1 cellular context compared by ENCODE assay signal in the genomic region with DNA sequence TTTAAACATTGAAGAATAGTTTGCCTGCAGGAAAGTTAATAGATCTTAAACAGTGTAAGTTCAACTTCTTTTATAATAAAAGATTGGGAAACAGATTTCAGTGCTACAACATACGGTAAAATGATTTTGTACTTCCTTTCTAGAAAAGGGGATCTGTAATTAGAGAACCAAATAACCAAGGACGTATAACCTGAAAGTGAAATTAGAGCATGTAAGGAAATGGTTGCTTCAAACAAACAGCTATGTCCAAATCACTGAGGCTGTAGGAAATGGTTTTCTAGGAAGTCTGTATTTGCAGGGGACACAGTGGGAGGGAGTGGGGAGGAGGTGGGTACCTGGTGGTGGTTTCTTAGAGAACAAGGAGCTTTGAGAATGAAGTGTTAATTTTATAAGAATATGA.
TF ChIP-seq lines count a peak whose summit lies in the region.

No MANE protein-coding gene starts in this region.

TF ChIP-seq in GM12878, 131 proteins besides CTCF, POLR2A, EP300 and RAD21:
- TF ChIP-seq ZNF384 (IDR thresholded peaks at IDR 0.05; ENCODE audit: borderline replicate concordance, low read depth, low read length) (no peak), ZBED1 (IDR thresholded peaks at IDR 0.05; ENCODE audit: borderline replicate concordance) (no peak), BMI1 (IDR thresholded peaks at IDR 0.05; ENCODE audit: borderline replicate concordance) (no peak), NFIC (IDR thresholded peaks at IDR 0.05; ENCODE audit: low read depth, low read length) (no peak), CBX3 (IDR thresholded peaks at IDR 0.05; ENCODE audit: borderline replicate concordance, low read depth) (no peak), SRF (IDR thresholded peaks at IDR 0.05; ENCODE audit: low read depth in 2 of 2, low read length in 2 of 2) (no peak), CREM (IDR thresholded peaks at IDR 0.05; ENCODE audit: low read depth) (no peak)
- TF ChIP-seq, protein P1, sequence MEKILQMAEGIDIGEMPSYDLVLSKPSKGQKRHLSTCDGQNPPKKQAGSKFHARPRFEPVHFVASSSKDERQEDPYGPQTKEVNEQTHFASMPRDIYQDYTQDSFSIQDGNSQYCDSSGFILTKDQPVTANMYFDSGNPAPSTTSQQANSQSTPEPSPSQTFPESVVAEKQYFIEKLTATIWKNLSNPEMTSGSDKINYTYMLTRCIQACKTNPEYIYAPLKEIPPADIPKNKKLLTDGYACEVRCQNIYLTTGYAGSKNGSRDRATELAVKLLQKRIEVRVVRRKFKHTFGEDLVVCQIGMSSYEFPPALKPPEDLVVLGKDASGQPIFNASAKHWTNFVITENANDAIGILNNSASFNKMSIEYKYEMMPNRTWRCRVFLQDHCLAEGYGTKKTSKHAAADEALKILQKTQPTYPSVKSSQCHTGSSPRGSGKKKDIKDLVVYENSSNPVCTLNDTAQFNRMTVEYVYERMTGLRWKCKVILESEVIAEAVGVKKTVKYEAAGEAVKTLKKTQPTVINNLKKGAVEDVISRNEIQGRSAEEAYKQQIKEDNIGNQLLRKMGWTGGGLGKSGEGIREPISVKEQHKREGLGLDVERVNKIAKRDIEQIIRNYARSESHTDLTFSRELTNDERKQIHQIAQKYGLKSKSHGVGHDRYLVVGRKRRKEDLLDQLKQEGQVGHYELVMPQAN (conservative IDR thresholded peaks at IDR 0.05), result no peak
TF ChIP-seq in GM12878: peak in this region for 0.
